In the genomic region with DNA sequence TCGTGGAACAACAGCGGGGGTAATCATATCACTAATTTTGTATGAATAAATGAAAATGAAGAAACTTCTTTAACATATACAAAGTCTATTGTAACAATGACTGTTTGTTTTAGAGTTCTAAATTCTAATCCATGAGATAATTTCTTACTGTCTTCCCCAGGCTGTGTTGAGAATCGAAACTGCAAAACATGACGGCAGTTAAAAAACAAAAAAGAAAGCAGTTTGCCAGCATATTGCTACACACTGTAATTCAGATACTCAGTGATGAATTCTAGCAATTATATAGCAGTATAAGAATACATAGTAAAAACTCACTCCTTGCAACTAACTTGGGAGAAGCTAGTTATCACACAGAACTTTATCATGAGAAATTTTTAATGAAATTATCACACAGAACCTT, we compare ENCODE assay signal across 32 cellular contexts. TPM values are rescaled to one million over a fixed set of nuclear protein-coding genes. Genes with fewer than 3 reads are reported as not detected.
A peak's percentile ranks its signal among the peaks of the same experiment; 100 is the strongest.
DNase-seq lines count a peak whose midpoint lies in the region; ATAC-seq, FAIRE-seq and TF ChIP-seq lines count a peak whose summit lies in the region.
"Had no signal": no experiment of that assay in that cellular context is flagged by ENCODE, and none has a peak within 500 bp of the region (broad histone marks: within the 10 kb centered on the region; RNA-seq: fewer than 3 reads in every experiment).

No MANE protein-coding gene starts in this region.

- H3K36me3 ChIP-seq in GM12878 (ENCODE audit: control insufficient read depth in 2 of 2, insufficient read depth in 2 of 2, low read length in 1 of 2): no peaks in the 10 kb centered on the region
- no peaks in the 10 kb centered on the region for H3K36me3 ChIP-seq in mesenchymal stem cell (ENCODE audit: control insufficient read depth in 1 of 2, insufficient read depth in 2 of 2, low read depth in 1 of 2, low read length in 2 of 2)
- H3K36me3 ChIP-seq: breast epithelium, suprapubic skin had no signal

- no peak for TF ChIP-seq EP300 in GM12878 (IDR thresholded peaks at IDR 0.05; ENCODE audit: borderline replicate concordance in 1 of 2, control insufficient read depth in 1 of 2, low read depth in 2 of 2, low read length in 2 of 2)

- H3K4me3 ChIP-seq in GM12878: no peak overlapping the region
- H3K4me3 ChIP-seq in mesenchymal stem cell (ENCODE audit: insufficient read depth in 1 of 2, low read depth in 1 of 2, low read length in 2 of 2): peak overlapping the region in 1 of 2 experiments; percentile 76
- H3K4me3 ChIP-seq: breast epithelium, suprapubic skin had no signal

- no peak overlapping the region for H3K18ac ChIP-seq in mesenchymal stem cell (ENCODE audit: low read depth in 1 of 2, low read length in 2 of 2)

- H2BK12ac ChIP-seq in mesenchymal stem cell (ENCODE audit: low read length in 2 of 2): no peak overlapping the region

- H3K79me2 ChIP-seq in GM12878 (ENCODE audit: control insufficient read depth, insufficient read depth, low read length): no peaks in the 10 kb centered on the region

- no peak overlapping the region for H3K27ac ChIP-seq in GM12878 (ENCODE audit: control insufficient read depth, insufficient read depth)
- no peak overlapping the region for H3K27ac ChIP-seq in mesenchymal stem cell (ENCODE audit: low read length, poor library complexity, severe bottlenecking)
- H3K27ac ChIP-seq: breast epithelium, suprapubic skin had no signal

- in situ Hi-C loops in GM12878 (cut with MboI): no loop called here

- H3K4me1 ChIP-seq in GM12878 (ENCODE audit: control insufficient read depth, insufficient read depth, low read length) (no peaks in the 10 kb centered on the region), mesenchymal stem cell (ENCODE audit: control insufficient read depth, insufficient read depth, low read depth, low read length) (no peaks in the 10 kb centered on the region)
- H3K4me1 ChIP-seq: breast epithelium had no signal

- POLR2A ChIA-PET in GM12878 (lab: Charles Lee): interaction anchor here (1.5 kb wide), 1 partner anchor 9 kb away, joined by 5 read pairs; no protein-coding TSS in a partner anchor

- H2BK120ac ChIP-seq in mesenchymal stem cell (ENCODE audit: low read depth, low read length): no peak overlapping the region

- H2AFZ ChIP-seq in GM12878 (ENCODE audit: control insufficient read depth, low read depth, low read length) (no peak overlapping the region), mesenchymal stem cell (ENCODE audit: low read depth, low read length) (no peak overlapping the region)

- H3K14ac ChIP-seq in mesenchymal stem cell (ENCODE audit: low read length in 2 of 2): no peak overlapping the region

- no peaks in the 10 kb centered on the region for H4K20me1 ChIP-seq in GM12878 (ENCODE audit: control insufficient read depth, insufficient read depth)

- peak; percentile 70 for ATAC-seq in HG02885 (IDR thresholded peaks at IDR 0.05; ENCODE audit: poor library complexity, unreplicated experiment)
- ATAC-seq in GM12878: peak; percentile 44; the same call in 1 of the 3 replicates
- ATAC-seq: left cardiac atrium; stimulated activated memory B cell treated with anti-CD40 and anti-IgM and Interleukin-4, amounts not matched to agents 10 μg/mL and 1 μg/mL and 100 μg/mL, for 72 hours; WTC11 had no signal

- no peak overlapping the region for H3K9ac ChIP-seq in GM12878 (ENCODE audit: control insufficient read depth, insufficient read depth, low read length)
- peak overlapping the region; percentile 89 for H3K9ac ChIP-seq in mesenchymal stem cell (ENCODE audit: low read length)

- no peak overlapping the region for H4K8ac ChIP-seq in mesenchymal stem cell (ENCODE audit: low read length)

- FAIRE-seq in GM12878 (lab: Jason Lieb, UNC): no peak
- FAIRE-seq: D721Med, GM12892, H54 had no signal

- H3K4me2 ChIP-seq in GM12878 (ENCODE audit: control insufficient read depth, insufficient read depth) (no peak overlapping the region), mesenchymal stem cell (ENCODE audit: low read length, poor library complexity, severe bottlenecking) (no peak overlapping the region)

- WGBS in GM12878 (ENCODE audit: insufficient coverage, insufficient replicate concordance, low lambda C conversion rate, missing lambda C conversion rate): 80% methylated on average over 4 of the region's 4 CpGs
- 100% methylated on average over 2 of the region's 4 CpGs for WGBS in mesenchymal stem cell

- no peak overlapping the region for H4K91ac ChIP-seq in mesenchymal stem cell (ENCODE audit: low read length)

- H2BK15ac ChIP-seq in mesenchymal stem cell (ENCODE audit: low read depth, poor library complexity, severe bottlenecking): no peak overlapping the region

- SMC1A ChIA-PET in GM12878 (lab: Charles Lee; ENCODE audit: uncharacterized antibody, unreplicated experiment): no interaction called here

- RAD21 ChIA-PET in GM12878 (lab: Charles Lee; ENCODE audit: unreplicated experiment): no interaction called here

- H3K27me3 ChIP-seq in GM12878 (replicated peaks in 1 of 2; ENCODE audit: control insufficient read depth in 2 of 2, insufficient read depth in 2 of 2, low read length in 1 of 2) (no peaks in the 10 kb centered on the region), mesenchymal stem cell (ENCODE audit: control insufficient read depth in 1 of 2, insufficient read depth in 1 of 2, low read length in 2 of 2) (no peaks in the 10 kb centered on the region)
- H3K27me3 ChIP-seq: breast epithelium, suprapubic skin had no signal

- no peak overlapping the region for H3K4ac ChIP-seq in mesenchymal stem cell (ENCODE audit: low read depth in 1 of 2, low read length in 2 of 2)

- H2BK5ac ChIP-seq in mesenchymal stem cell (ENCODE audit: low read depth, low read length, poor library complexity, severe bottlenecking): no peak overlapping the region

- DNase-seq in GM03348 (ENCODE audit: low spot score): peak; percentile 18
- DNase-seq in GM12878 (ENCODE audit: low read depth, low spot score): no peak
- no peak for DNase-seq in mesenchymal stem cell
- no peak for DNase-seq in cerebellar nuclear complex (lab: John Stamatoyannopoulos, UW)
- DNase-seq in stimulated activated naive CD4-positive, alpha-beta T cell treated with Interleukin-2 at 50 U/mL for 16 hours (lab: John Stamatoyannopoulos, UW): no peak
- DNase-seq in NCI-H524 treated with DMSO at 0.1 percent for 48 hours (lab: John Stamatoyannopoulos, UW): no peak
- DNase-seq: activated CD4-positive, alpha-beta T cell treated with anti-CD3 and anti-CD28 coated beads, Interleukin-2, amount 50 U/mL, for 1 hour; activated naive CD4-positive, alpha-beta T cell treated with anti-CD3 and anti-CD28 coated beads for 36 hours; amygdala; CD4-positive, CD25-positive, alpha-beta regulatory T cell; effector CD4-positive, alpha-beta T cell; hippocampal formation; left cardiac atrium; NCI-H446 treated with DMSO at 0.1 percent for 48 hours; NK-92 treated with Interleukin-12 subunit alpha and Interleukin-12 subunit beta, amount 100 ng/mL, for 24 hours; SIG-M5; stimulated activated CD4-positive, alpha-beta T cell treated with anti-CD3 and anti-CD28 coated beads, Interleukin-4, amount 100 ng/mL, for 4 hours; SW 1271; T1000 had no signal

- no peak overlapping the region for H3K23ac ChIP-seq in mesenchymal stem cell (ENCODE audit: low read length in 2 of 2)

- BruUV-seq in GM12878 (replicated peaks; lab: Mats Ljungman, UMichigan): no TSS peak

- no peak for TF ChIP-seq CTCF in GM12878 (IDR thresholded peaks at IDR 0.05 in 2 of 3, conservative IDR thresholded peaks at IDR 0.05 in 1 of 3; ENCODE audit: control insufficient read depth in 2 of 3, extremely low read depth in 1 of 3, insufficient read depth in 1 of 3, low read depth in 3 of 3, low read length in 3 of 3)

- H2AK5ac ChIP-seq in mesenchymal stem cell (ENCODE audit: low read length, severe bottlenecking): no peak overlapping the region

- intact Hi-C loops in GM12878 (cut with micrococcal nuclease; ENCODE audit: unreplicated experiment): no loop called here

- no peak for TF ChIP-seq POLR2A in GM12878 (IDR thresholded peaks at IDR 0.05; ENCODE audit: low read depth, low read length)

- no peaks in the 10 kb centered on the region for H3K79me1 ChIP-seq in mesenchymal stem cell (replicated peaks; ENCODE audit: low read length, poor library complexity, severe bottlenecking)

- CTCF ChIA-PET in GM12878 (lab: Yijun Ruan, JAX): interaction anchor here (1.8 kb wide), 1 partner anchor 16 kb away, joined by 5 read pairs; no protein-coding TSS in a partner anchor

- H3K9me3 ChIP-seq in GM12878 (replicated peaks; ENCODE audit: control insufficient read depth, insufficient read depth, low read length): no peaks in the 10 kb centered on the region
- H3K9me3 ChIP-seq in mesenchymal stem cell (ENCODE audit: control insufficient read depth, low read length): no peaks in the 10 kb centered on the region
- H3K9me3 ChIP-seq: breast epithelium, suprapubic skin had no signal

- no peak for TF ChIP-seq RAD21 in GM12878 (IDR thresholded peaks at IDR 0.05; ENCODE audit: insufficient read depth, low read depth, low read length)

RNA-seq across cellular contexts. Expression of a gene that starts 22.1 kb away (rescaled TPM):
- not detected in 2 replicates for total RNA-seq in GM12878 (2013; cell fraction: nucleolus; rRNA removed)
- total RNA-seq in GM12878 (2014; rRNA removed) (not detected in 2 replicates), GM12878 (2014; rRNA removed; fragmentation: Illumina TruSeq; extraction: Trizol) (not detected in 2 replicates), GM12878 (2021) (not detected in 2 replicates)
- not detected for polyA plus RNA-seq in GM12878 (2011; ENCODE audit: low read depth)
- polyA plus RNA-seq in GM12878 (2011; rRNA removed) (not detected in 2 replicates), GM12878 (2014; fragmentation: Illumina TruSeq; extraction: Trizol) (not detected in 2 replicates), GM12878 (2014; fragmentation: Nextera tagmentation; extraction: Ambion mirVana) (under 1 TPM; 0.09 to 0.14 TPM), GM12878 (2014; rRNA removed) (not detected in 2 replicates), GM12878 (2016; fragmentation: Nextera tagmentation; extraction: Ambion mirVana) (not detected)
- not detected in 2 replicates for polyA plus RNA-seq in GM12878 (2011; cell fraction: cytosol; rRNA removed)
- polyA plus RNA-seq in GM12878 (2011; cell fraction: nucleus; rRNA removed): not detected in 2 replicates
- not detected in 2 replicates for polyA plus RNA-seq in GM12878 (2012)
- not detected in 2 replicates for polyA minus RNA-seq in GM12878 (2011; rRNA and poly(A)+ RNA removed)
- not detected in 2 replicates for polyA minus RNA-seq in GM12878 (2011; cell fraction: cytosol; rRNA and poly(A)+ RNA removed)
- not detected in 2 replicates for polyA minus RNA-seq in GM12878 (2011; cell fraction: nucleus; rRNA and poly(A)+ RNA removed)
- not detected for polyA plus RNA-seq in mesenchymal stem cell (2013, experiment 1 of 2)
- not detected for polyA plus RNA-seq in mesenchymal stem cell (2013, experiment 2 of 2)
- total RNA-seq: activated naive CD4-positive, alpha-beta T cell treated with anti-CD3 and anti-CD28 coated beads for 36 hours; CD4-positive, CD25-positive, alpha-beta regulatory T cell; Daoy; epithelial cell of proximal tubule; left cardiac atrium; posterior vena cava; suprapubic skin; ureter; WTC11 had no signal
- polyA plus RNA-seq: CD4-positive, CD25-positive, alpha-beta regulatory T cell; IgD-negative memory B cell had no signal

RNA-seq across cellular contexts. Expression of a gene that starts 26.7 kb away (rescaled TPM):
- total RNA-seq in GM12878 (2013; cell fraction: nucleolus; rRNA removed): not detected in 2 replicates
- total RNA-seq in GM12878 (2014; rRNA removed): not detected in 2 replicates
- not detected in 2 replicates for total RNA-seq in GM12878 (2014; rRNA removed; fragmentation: Illumina TruSeq; extraction: Trizol)
- total RNA-seq in GM12878 (2021): not detected in 2 replicates
- polyA plus RNA-seq in GM12878 (2011; ENCODE audit: low read depth): not detected
- polyA plus RNA-seq in GM12878 (2011; rRNA removed): not detected in 2 replicates
- polyA plus RNA-seq in GM12878 (2011; cell fraction: cytosol; rRNA removed): not detected in 2 replicates
- polyA plus RNA-seq in GM12878 (2011; cell fraction: nucleus; rRNA removed): not detected in 2 replicates
- not detected in 2 replicates for polyA plus RNA-seq in GM12878 (2012)
- not detected in 2 replicates for polyA plus RNA-seq in GM12878 (2014; fragmentation: Illumina TruSeq; extraction: Trizol)
- polyA plus RNA-seq in GM12878 (2014; fragmentation: Nextera tagmentation; extraction: Ambion mirVana): not detected
- polyA plus RNA-seq in GM12878 (2014; rRNA removed): not detected in 2 replicates
- polyA plus RNA-seq in GM12878 (2016; fragmentation: Nextera tagmentation; extraction: Ambion mirVana): not detected
- polyA minus RNA-seq in GM12878 (2011; rRNA and poly(A)+ RNA removed): not detected in 2 replicates
- not detected in 2 replicates for polyA minus RNA-seq in GM12878 (2011; cell fraction: cytosol; rRNA and poly(A)+ RNA removed)
- polyA minus RNA-seq in GM12878 (2011; cell fraction: nucleus; rRNA and poly(A)+ RNA removed): not detected in 2 replicates
- polyA plus RNA-seq in mesenchymal stem cell (2013, experiment 1 of 2): 3.1 TPM
- 3.0 TPM for polyA plus RNA-seq in mesenchymal stem cell (2013, experiment 2 of 2)
- total RNA-seq: activated naive CD4-positive, alpha-beta T cell treated with anti-CD3 and anti-CD28 coated beads for 36 hours; CD4-positive, CD25-positive, alpha-beta regulatory T cell; Daoy; epithelial cell of proximal tubule had no signal
- polyA plus RNA-seq: CD4-positive, CD25-positive, alpha-beta regulatory T cell; IgD-negative memory B cell had no signal
